In the genomic region with DNA sequence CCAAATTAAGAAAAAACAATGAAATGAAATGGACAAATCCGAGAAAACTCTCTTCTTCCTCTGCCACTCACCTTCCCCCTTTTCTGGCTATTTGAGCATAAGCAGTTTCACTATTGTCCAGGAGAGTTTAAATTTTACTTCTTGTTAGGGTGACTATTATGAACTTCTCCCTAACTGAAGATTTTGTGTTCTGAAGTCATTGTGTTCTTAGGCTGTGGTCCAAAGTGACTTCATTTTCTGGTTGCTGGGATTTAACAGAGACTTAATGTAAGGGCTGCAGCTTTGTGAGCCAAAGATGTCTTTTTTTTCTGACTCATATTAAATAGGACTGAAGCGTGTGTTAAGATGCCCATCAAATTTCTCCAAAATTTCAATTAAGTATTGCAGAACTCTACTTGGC, we compare ENCODE assay signal across 10 cellular contexts. TPM values are rescaled to one million over a fixed set of nuclear protein-coding genes. Genes with fewer than 3 reads are reported as not detected.
DNase-seq lines count a peak whose midpoint lies in the region; ATAC-seq and TF ChIP-seq lines count a peak whose summit lies in the region.
"Had no signal": no experiment of that assay in that cellular context is flagged by ENCODE, and none has a peak within 500 bp of the region (broad histone marks: within the 10 kb centered on the region; RNA-seq: fewer than 3 reads in every experiment).

No MANE protein-coding gene starts in this region.

- ATAC-seq in GM19023 (IDR thresholded peaks at IDR 0.05; ENCODE audit: unreplicated experiment) (no peak), HG03135 (IDR thresholded peaks at IDR 0.05; ENCODE audit: unreplicated experiment) (no peak)
- ATAC-seq: T-cell had no signal

- H3K9me3 ChIP-seq in esophagus muscularis mucosa, result peaks cover 0 to 11% (median 4%) of the 10 kb centered on the region in 4 donors

- TF ChIP-seq CTCF in AG04449 (IDR thresholded peaks at IDR 0.05; ENCODE audit: insufficient read depth, low read length, missing control alignments), result no peak
- TF ChIP-seq CTCF in esophagus muscularis mucosa (IDR thresholded peaks at IDR 0.05), result no peak
- no peak for TF ChIP-seq CTCF in nephron (IDR thresholded peaks at IDR 0.05; ENCODE audit: unreplicated experiment in 3 of 3)

- TF ChIP-seq EP300 in esophagus muscularis mucosa (IDR thresholded peaks at IDR 0.05), result no peak

- POLR2A ChIA-PET in AG04449 (lab: Yijun Ruan, JAX), result interaction anchor here (1.0 to 1.3 kb wide), 2 partner anchors 46 to 48 kb away, joined by 4 to 9 read pairs; partner anchors contain the start of gene FSTL1

- peak; percentile 89 for DNase-seq in AG04449 (ENCODE audit: low read depth, low spot score)
- DNase-seq in NCI-H446 treated with DMSO at 0.1 percent for 48 hours (lab: John Stamatoyannopoulos, UW), result peak; percentile 67
- DNase-seq in esophagus muscularis mucosa (ENCODE audit: extremely low spot score), result peak; percentile 14
- no peak for DNase-seq in NCI-H2171 treated with DMSO at 0.1 percent for 48 hours (lab: John Stamatoyannopoulos, UW)
- DNase-seq in stimulated activated CD4-positive, alpha-beta T cell treated with anti-CD3 and anti-CD28 coated beads, Interleukin-15, amount 100 ng/mL, for 24 hours, result no peak
- DNase-seq: T-cell had no signal

- peak overlapping the region in 2 of 3 experiments; percentile 6 to 42 for H3K4me3 Mint-ChIP-seq in nephron
- H3K4me3 Mint-ChIP-seq: T-cell had no signal

- H3K36me3 ChIP-seq in esophagus muscularis mucosa, result no peaks in the 10 kb centered on the region
- H3K36me3 ChIP-seq: BLaER1 had no signal

- H3K4me1 Mint-ChIP-seq in nephron, result peaks cover 36% of the 10 kb centered on the region
- H3K4me1 Mint-ChIP-seq: T-cell had no signal

- no peaks in the 10 kb centered on the region for H3K27me3 ChIP-seq in esophagus muscularis mucosa
- H3K27me3 ChIP-seq: BLaER1 had no signal

- H3K36me3 Mint-ChIP-seq in nephron (ENCODE audit: low read depth), result no peaks in the 10 kb centered on the region
- H3K36me3 Mint-ChIP-seq: T-cell had no signal

- TF ChIP-seq POLR2A in esophagus muscularis mucosa (IDR thresholded peaks at IDR 0.05; ENCODE audit: low read depth), result no peak

- intact Hi-C loops in esophagus muscularis mucosa (cut with DNase I), result loop anchor here (2.0 to 5.0 kb wide), 2 partner anchors 47 to 75 kb away; partner anchors contain the start of gene FSTL1

- peaks cover 9 to 38% (median 35%) of the 10 kb centered on the region in 4 donors for H3K4me1 ChIP-seq in esophagus muscularis mucosa
- H3K4me1 ChIP-seq: BLaER1 had no signal

- H3K27ac Mint-ChIP-seq in nephron, result peak overlapping the region; percentile 90 to 93 (median 92)
- H3K27ac Mint-ChIP-seq: T-cell had no signal

- H3K9me3 Mint-ChIP-seq in nephron, result peaks cover 5% of the 10 kb centered on the region

- CTCF ChIA-PET in AG04449 (lab: Yijun Ruan, JAX), result interaction anchor here (1.6 kb wide), 2 partner anchors 29 to 75 kb away, joined by 3 to 4 read pairs; no protein-coding TSS in a partner anchor

- 20% methylated on average over 2 of the region's 2 CpGs for WGBS in esophagus muscularis mucosa

- H3K27me3 Mint-ChIP-seq in nephron (ENCODE audit: low read depth), result peaks cover 3% of the 10 kb centered on the region

- peak overlapping the region; percentile 58 to 81 (median 72) for H3K27ac ChIP-seq in esophagus muscularis mucosa (replicated peaks in 1 of 4)
- H3K27ac ChIP-seq: BLaER1 had no signal

- H3K4me3 ChIP-seq in AG04449 (ENCODE audit: low read depth, low read length) (peak overlapping the region; percentile 10; the same call in 1 of the 2 replicates), esophagus muscularis mucosa (peak overlapping the region in 2 of 4 donors; percentile 4 to 16)
- H3K4me3 ChIP-seq: BLaER1 had no signal

RNA-seq across cellular contexts. Expression of gene FSTL1, which starts 46.5 kb away (rescaled TPM):
- total RNA-seq in esophagus muscularis mucosa, result 100 to 1,000 TPM; 409 to 701 (median 677) TPM

Comparison
In these comparisons a context has a peak if more than half of its experiments do, and no peak if none do; other contexts are left out.
1. DNase-seq: peak in AG04449 (single experiment), NCI-H446 treated with DMSO at 0.1 percent for 48 hours (single experiment) and esophagus muscularis mucosa (single experiment); none in NCI-H2171 treated with DMSO at 0.1 percent for 48 hours (single experiment) and stimulated activated CD4-positive, alpha-beta T cell treated with anti-CD3 and anti-CD28 coated beads, Interleukin-15, amount 100 ng/mL, for 24 hours (single experiment).